15 cellular contexts compared by ENCODE assay signal in genomic region chr12:30646821-30647220, GRCh38. TPM values are rescaled to one million over a fixed set of nuclear protein-coding genes. Genes with fewer than 3 reads are reported as not detected.
DNase-seq lines count a peak whose midpoint lies in the region; ATAC-seq, FAIRE-seq and TF ChIP-seq lines count a peak whose summit lies in the region.
"Had no signal": no experiment of that assay in that cellular context is flagged by ENCODE, and none has a peak within 500 bp of the region (broad histone marks: within the 10 kb centered on the region; RNA-seq: fewer than 3 reads in every experiment).

No MANE protein-coding gene starts in this region.

- peak overlapping the region; percentile 44 for H3K27ac Mint-ChIP-seq in WTC11
- H3K27ac Mint-ChIP-seq: CD4-positive, CD25-positive, alpha-beta regulatory T cell had no signal

- no peak overlapping the region for H3K4me3 Mint-ChIP-seq in WTC11
- H3K4me3 Mint-ChIP-seq: CD4-positive, CD25-positive, alpha-beta regulatory T cell; H9 had no signal

- H2AFZ ChIP-seq in endothelial cell of umbilical vein (ENCODE audit: low read depth, low read length) = no peak overlapping the region
- H2AFZ ChIP-seq in GM23248 = no peak overlapping the region

- dilution Hi-C loops in endothelial cell of umbilical vein (cut with MboI; ENCODE audit: extremely low pct_ligation_motif_present, low sequenced_read_pairs) = no loop called here

- no peaks in the 10 kb centered on the region for H3K36me3 Mint-ChIP-seq in WTC11

- peak; percentile 5 for DNase-seq in GM03348 (ENCODE audit: low spot score)
- no peak for DNase-seq in WTC11 (ENCODE audit: low spot score)
- peak; percentile 77 for DNase-seq in endothelial cell of umbilical vein (ENCODE audit: low read depth, low spot score)
- peak; percentile 20 for DNase-seq in left kidney (ENCODE audit: low read depth, low spot score)
- DNase-seq in superior temporal gyrus (ENCODE audit: extremely low spot score) = no peak
- no peak for DNase-seq in GM23248
- no peak for DNase-seq in putamen (ENCODE audit: low spot score)
- DNase-seq in amniotic stem cell (lab: John Stamatoyannopoulos, UW) = no peak
- DNase-seq: 8988T; CD4-positive, CD25-positive, alpha-beta regulatory T cell; DMS79; GOT3; H9 had no signal

- CTCF ChIA-PET in WTC11 (lab: Charles Lee) (no interaction called here), endothelial cell of umbilical vein (lab: Charles Lee) (no interaction called here)

- no peak for ATAC-seq in WTC11

- TF ChIP-seq CTCF in WTC11 (IDR thresholded peaks at IDR 0.05) = no peak
- TF ChIP-seq CTCF in endothelial cell of umbilical vein (IDR thresholded peaks at IDR 0.05; ENCODE audit: extremely low read depth in 1 of 2, insufficient read depth in 1 of 2, low read depth in 1 of 2, low read length in 2 of 2) = no peak

- H3K4me1 Mint-ChIP-seq in WTC11 = peaks cover 28% of the 10 kb centered on the region

- no peaks in the 10 kb centered on the region for H3K36me3 ChIP-seq in endothelial cell of umbilical vein (ENCODE audit: control insufficient read depth in 2 of 2, extremely low read depth in 1 of 2, insufficient read depth in 2 of 2, low read length in 2 of 2)
- H3K36me3 ChIP-seq in GM23248 (ENCODE audit: low read depth) = peaks cover 20% of the 10 kb centered on the region; the same call in 1 of the 2 replicates

- no peak for FAIRE-seq in endothelial cell of umbilical vein (lab: Jason Lieb, UNC)
- FAIRE-seq: HTR-8/SVneo had no signal

- H3K4me1 ChIP-seq in endothelial cell of umbilical vein (ENCODE audit: control insufficient read depth, extremely low read depth, insufficient read depth, low read length) (no peaks in the 10 kb centered on the region), GM23248 (ENCODE audit: insufficient read depth) (no peaks in the 10 kb centered on the region; the same call in 1 of the 2 replicates)
- H3K4me1 ChIP-seq: BLaER1 treated with 17β-estradiol and CSF1 and Interleukin-3, amounts not matched to agents 10 nM and 100 nM had no signal

- no peak for TF ChIP-seq POLR2A in endothelial cell of umbilical vein (IDR thresholded peaks at IDR 0.05; ENCODE audit: low read depth, low read length)

- H3K9me2 ChIP-seq in GM23248 (ENCODE audit: insufficient read depth) = no peaks in the 10 kb centered on the region

- intact Hi-C loops in endothelial cell of umbilical vein (cut with micrococcal nuclease) = no loop called here

- no peaks in the 10 kb centered on the region for H3K27me3 Mint-ChIP-seq in WTC11 (ENCODE audit: low read depth)
- H3K27me3 Mint-ChIP-seq: CD4-positive, CD25-positive, alpha-beta regulatory T cell had no signal

- H3K27ac ChIP-seq in endothelial cell of umbilical vein (ENCODE audit: insufficient read depth, low read depth, low read length) = no peak overlapping the region
- H3K27ac ChIP-seq in GM23248 = no peak overlapping the region
- H3K27ac ChIP-seq: BLaER1 treated with 17β-estradiol and CSF1 and Interleukin-3, amounts not matched to agents 10 nM and 100 nM had no signal

- no peaks in the 10 kb centered on the region for H3K9me3 Mint-ChIP-seq in WTC11
- H3K9me3 Mint-ChIP-seq: CD4-positive, CD25-positive, alpha-beta regulatory T cell; H9 had no signal

- H3K4me2 ChIP-seq in endothelial cell of umbilical vein (ENCODE audit: insufficient read depth, low read length) (no peak overlapping the region), GM23248 (ENCODE audit: unreplicated experiment) (no peak overlapping the region)
- H3K4me2 ChIP-seq: BLaER1 treated with 17β-estradiol and CSF1 and Interleukin-3, amounts not matched to agents 10 nM and 100 nM had no signal

- H3K9ac ChIP-seq in endothelial cell of umbilical vein (replicated peaks; ENCODE audit: extremely low read depth, insufficient read depth, low read length) = no peak overlapping the region
- no peak overlapping the region for H3K9ac ChIP-seq in GM23248
- H3K9ac ChIP-seq: BLaER1 treated with 17β-estradiol and CSF1 and Interleukin-3, amounts not matched to agents 10 nM and 100 nM had no signal

- in situ Hi-C loops in GM23248 (cut with MboI) = no loop called here

- no peaks in the 10 kb centered on the region for H4K20me1 ChIP-seq in endothelial cell of umbilical vein (replicated peaks; ENCODE audit: control insufficient read depth, extremely low read depth, insufficient read depth, low read length)
- H4K20me1 ChIP-seq in GM23248 (ENCODE audit: insufficient read depth) = 0 out of 2 replicates have a peak, but pooled peaks cover 2% of the 10 kb centered on the region
- H4K20me1 ChIP-seq: BLaER1 treated with 17β-estradiol and CSF1 and Interleukin-3, amounts not matched to agents 10 nM and 100 nM had no signal

- no peaks in the 10 kb centered on the region for H3K9me1 ChIP-seq in endothelial cell of umbilical vein (replicated peaks; ENCODE audit: control insufficient read depth, extremely low read depth, insufficient read depth, low read length)

- H3K4me3 ChIP-seq in endothelial cell of umbilical vein (replicated peaks in 1 of 3; ENCODE audit: insufficient read depth in 1 of 3, low read depth in 1 of 3, low read length in 3 of 3) (no peak overlapping the region), GM23248 (no peak overlapping the region)
- H3K4me3 ChIP-seq: BLaER1 treated with 17β-estradiol and CSF1 and Interleukin-3, amounts not matched to agents 10 nM and 100 nM had no signal

- H3K79me2 ChIP-seq in endothelial cell of umbilical vein (ENCODE audit: control insufficient read depth, insufficient read depth, low read length) (no peaks in the 10 kb centered on the region), GM23248 (ENCODE audit: insufficient read depth) (peaks cover 6% of the 10 kb centered on the region; the same call in 1 of the 2 replicates)

- no TSS peak for BruUV-seq in endothelial cell of umbilical vein (replicated peaks; lab: Mats Ljungman, UMichigan)

- POLR2A ChIA-PET in WTC11 (lab: Charles Lee) (no interaction called here), endothelial cell of umbilical vein (lab: Charles Lee) (no interaction called here)

- H3K27me3 ChIP-seq in endothelial cell of umbilical vein (ENCODE audit: control insufficient read depth in 2 of 2, insufficient read depth in 2 of 2, low read length in 2 of 2) = no peaks in the 10 kb centered on the region
- H3K27me3 ChIP-seq in GM23248 (replicated peaks; ENCODE audit: insufficient read depth) = no peaks in the 10 kb centered on the region
- H3K27me3 ChIP-seq: BLaER1 treated with 17β-estradiol and CSF1 and Interleukin-3, amounts not matched to agents 10 nM and 100 nM had no signal

- no peaks in the 10 kb centered on the region for H3K9me3 ChIP-seq in endothelial cell of umbilical vein (replicated peaks; ENCODE audit: control insufficient read depth, insufficient read depth, low read length)
- no peaks in the 10 kb centered on the region for H3K9me3 ChIP-seq in GM23248 (ENCODE audit: low read depth)

- WGBS in GM23248 (ENCODE audit: low coverage in 1 of 2, low lambda C conversion rate in 2 of 2, missing lambda C conversion rate in 2 of 2), 2 experiments = 17 to 21% methylated on average over 4 of the region's 4 CpGs

- H3F3A ChIP-seq in GM23248 (ENCODE audit: insufficient read depth) = no peaks in the 10 kb centered on the region

TF ChIP-seq in WTC11, 78 proteins besides CTCF, POLR2A, EP300 and RAD21 (continues in another document):
- TF ChIP-seq NR1H2 (CRISPR knock-in tag; IDR thresholded peaks at IDR 0.05) (no peak), MAX (CRISPR knock-in tag; IDR thresholded peaks at IDR 0.05) (no peak), ZSCAN18 (CRISPR knock-in tag; IDR thresholded peaks at IDR 0.05) (no peak)

TF ChIP-seq in endothelial cell of umbilical vein, 7 proteins besides CTCF, POLR2A, EP300 and RAD21:
- TF ChIP-seq MAX (IDR thresholded peaks at IDR 0.05; ENCODE audit: insufficient read depth, insufficient read length) (no peak), JUN (IDR thresholded peaks at IDR 0.05; ENCODE audit: borderline replicate concordance, insufficient read depth, insufficient read length, low read depth) (no peak), EZH2 (IDR thresholded peaks at IDR 0.05; ENCODE audit: borderline replicate concordance, low read depth, low read length, severe bottlenecking) (no peak), POLR2AphosphoS5 (IDR thresholded peaks at IDR 0.05; ENCODE audit: insufficient read depth, low read depth, low read length) (no peak), FOS (IDR thresholded peaks at IDR 0.05; ENCODE audit: borderline replicate concordance, insufficient read depth, low read length) (no peak), GATA2 (IDR thresholded peaks at IDR 0.05; ENCODE audit: insufficient read depth, insufficient read length, low read depth, low read length) (no peak), MYC (IDR thresholded peaks at IDR 0.05; ENCODE audit: low read depth, low read length) (no peak)

RNA-seq across cellular contexts. Expression of gene IPO8, which starts 48.8 kb away (rescaled TPM):
- total RNA-seq in WTC11 (2021) (41.2 to 44.8 TPM (median 43.1 TPM) in 3 replicates), endothelial cell of umbilical vein (44.7 and 52.5 TPM in 2 replicates)
- polyA plus RNA-seq in endothelial cell of umbilical vein (5.1 and 7.2 TPM in 2 replicates), GM23248 (2016; fragmentation: Nextera tagmentation; extraction: Ambion mirVana) (10.1 and 10.9 TPM in 2 replicates)
- polyA plus RNA-seq in endothelial cell of umbilical vein (2011; cell fraction: cytosol; rRNA removed) = 8.5 and 8.8 TPM in 2 replicates
- polyA plus RNA-seq in endothelial cell of umbilical vein (2011; cell fraction: nucleus; rRNA removed) = 22.6 and 24.3 TPM in 2 replicates
- 26.9 and 33.4 TPM in 2 replicates for polyA plus RNA-seq in endothelial cell of umbilical vein (2012)
- 40.9 and 55.9 TPM in 2 replicates for polyA minus RNA-seq in endothelial cell of umbilical vein
- polyA minus RNA-seq in endothelial cell of umbilical vein (2011; cell fraction: cytosol; rRNA and poly(A)+ RNA removed) = 20.1 TPM
- polyA minus RNA-seq in endothelial cell of umbilical vein (2011; cell fraction: nucleus; rRNA and poly(A)+ RNA removed) = 24.5 and 49.5 TPM in 2 replicates
- total RNA-seq in GM23248 (2014; rRNA removed; shearing (Covaris generic)) = 21.4 and 22.8 TPM in 2 replicates

Comparison
In these comparisons a context has a peak if more than half of its experiments do, and no peak if none do; other contexts are left out.
1. DNase-seq: peak in GM03348 (single experiment), endothelial cell of umbilical vein (single experiment) and left kidney (single experiment); none in WTC11 (single experiment), superior temporal gyrus (single experiment), GM23248 (single experiment), putamen (single experiment) and amniotic stem cell (single experiment).